8 cellular contexts compared by ENCODE assay signal in the genomic region with DNA sequence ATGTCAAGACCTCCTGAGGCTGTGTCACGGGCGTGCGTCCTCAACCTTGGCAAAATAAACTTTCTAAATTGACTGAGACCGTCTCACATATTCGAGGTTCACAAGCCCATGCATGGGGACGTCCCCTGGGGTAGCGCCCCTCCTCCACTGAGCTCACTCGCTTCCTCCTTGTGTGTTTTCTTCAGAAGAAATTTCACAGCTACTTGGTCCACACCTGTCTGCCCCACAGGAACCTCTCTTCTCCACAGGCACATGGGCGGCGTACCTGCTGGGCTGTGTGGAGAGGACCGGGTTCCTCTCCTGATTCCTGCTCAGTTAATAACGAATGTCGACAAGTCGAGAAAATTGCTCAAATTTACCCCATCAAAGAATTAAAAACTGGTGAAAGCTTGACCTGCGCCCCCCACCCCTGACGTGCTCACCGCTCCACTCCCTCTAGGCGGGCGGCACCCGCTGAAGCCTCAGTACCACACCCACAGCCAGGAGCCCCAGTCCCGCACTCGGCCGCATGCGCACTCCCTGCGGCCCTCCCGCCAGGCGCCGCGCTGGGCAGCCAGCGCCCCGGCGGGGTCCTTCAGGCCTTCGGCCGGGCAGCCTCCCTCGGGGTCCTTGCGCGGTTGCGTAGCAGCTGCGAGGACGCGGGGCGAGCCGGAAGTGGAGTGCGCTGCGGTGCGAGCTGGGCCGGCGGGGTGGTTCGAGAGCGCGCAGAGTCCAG. TPM values are rescaled to one million over a fixed set of nuclear protein-coding genes. Genes with fewer than 3 reads are reported as not detected.
DNase-seq lines count a peak whose midpoint lies in the region; ATAC-seq and TF ChIP-seq lines count a peak whose summit lies in the region.
"Not testable (repeated sequence)": the region's sequence is repeated elsewhere in the genome, so short reads cannot be mapped to it uniquely, and the experiment has no call there.

Gene RABL2A (plus strand): TSS at position 651 of the 715 bp plus-strand sequence. CDS start 1,341 bp downstream, outside the sequence.

- not testable (repeated sequence) for H3K4me1 ChIP-seq in HAP-1, testis

- H3K27me3 ChIP-seq in HAP-1 (ENCODE audit: low read depth); testis: not testable (repeated sequence)

- DNase-seq in HAP-1 (ENCODE audit: low spot score in 2 of 2) (peak; percentile 24 to 82), HuH-7.5 (ENCODE audit: low spot score) (peak; percentile 40), pulmonary artery endothelial cell (ENCODE audit: low read depth, low spot score) (peak; percentile 4), testis (peak; percentile 88)
- peak; percentile 82 for DNase-seq in activated CD4-positive, alpha-beta T cell treated with anti-CD3 and anti-CD28 coated beads, Interleukin-2, amount 50 U/mL, for 1 hour
- DNase-seq in central memory CD8-positive, alpha-beta T cell (ENCODE audit: low spot score in 2 of 2): peak; percentile 87 to 88

- H3K36me3 Mint-ChIP-seq in central memory CD8-positive, alpha-beta T cell (ENCODE audit: insufficient read depth): peaks cover 11% of the 10 kb centered on the region

- not testable (repeated sequence) for H3K27ac ChIP-seq in testis

- TF ChIP-seq CTCF in testis (IDR thresholded peaks at IDR 0.05): not testable (repeated sequence)

- H3K4me3 ChIP-seq in GM08714 (ENCODE audit: low read length): peak within 1 kb of the TSS; percentile 88; the same call in 1 of the 2 replicates
- peak within 1 kb of the TSS; percentile 20 for H3K4me3 ChIP-seq in HAP-1
- H3K4me3 ChIP-seq in iPS-18c (ENCODE audit: insufficient read depth, low read depth, low read length): peak within 1 kb of the TSS; percentile 43; the same call in 1 of the 2 replicates
- H3K4me3 ChIP-seq in testis: peak within 1 kb of the TSS; percentile 53 to 56

- TF ChIP-seq POLR2A in testis (IDR thresholded peaks at IDR 0.05): not testable (repeated sequence)

- H3K27me3 Mint-ChIP-seq in central memory CD8-positive, alpha-beta T cell: not testable (repeated sequence)

- ATAC-seq in central memory CD8-positive, alpha-beta T cell (replicated peaks; ENCODE audit: extremely low read depth, poor library complexity, severe bottlenecking): peak; percentile 95

- H3K9me3 Mint-ChIP-seq in central memory CD8-positive, alpha-beta T cell: not testable (repeated sequence)

- H3K9me3 ChIP-seq in HAP-1; iPS-18c (ENCODE audit: control insufficient read depth, insufficient read depth, low read length); testis: not testable (repeated sequence)

- not testable (repeated sequence) for H3K36me3 ChIP-seq in HAP-1 (replicated peaks); testis (ENCODE audit: low read depth, missing control alignments)

- H3K4me1 Mint-ChIP-seq in central memory CD8-positive, alpha-beta T cell: peaks cover 23% of the 10 kb centered on the region

- in situ Hi-C loops in HAP-1 (cut with MboI; ENCODE audit: low sequenced_read_pairs): not testable (repeated sequence)

- H3K27ac Mint-ChIP-seq in central memory CD8-positive, alpha-beta T cell (ENCODE audit: low read depth): peak within 1 kb of the TSS; percentile 74

- H3K4me3 Mint-ChIP-seq in central memory CD8-positive, alpha-beta T cell: peak within 1 kb of the TSS; percentile 81

- 0% methylated on average over 5 to 31 of the region's 51 CpGs for WGBS in testis, 2 donors

- intact Hi-C loops in testis (cut with DNase I; ENCODE audit: low total_unique reads): not testable (repeated sequence)

RNA-seq across cellular contexts. Expression of gene RABL2A, which starts in this region (rescaled TPM):
- 3.9 and 6.1 TPM in 2 replicates for total RNA-seq in pulmonary artery endothelial cell
- 10 to 100 TPM; 31.9 to 41.7 TPM for total RNA-seq in testis
- polyA plus RNA-seq in testis (ENCODE audit: insufficient read depth, low read depth, low replicate concordance): 36.3 TPM

Comparison
In these comparisons a context has a peak if more than half of its experiments do, and no peak if none do; other contexts are left out.
1. H3K4me3 ChIP-seq: peak in every context shown above with its lines; median percentile 88 in GM08714; 54 in testis; 43 in iPS-18c; 20 in HAP-1.
2. DNase-seq: peak in every context shown above with its lines; median percentile 88 in testis; 88 in central memory CD8-positive, alpha-beta T cell; 82 in activated CD4-positive, alpha-beta T cell treated with anti-CD3 and anti-CD28 coated beads, Interleukin-2, amount 50 U/mL, for 1 hour; 53 in HAP-1; 40 in HuH-7.5; 4 in pulmonary artery endothelial cell.